9 cellular contexts compared by ENCODE assay signal in genomic region chr3:11154953-11155325, GRCh38. TPM values are rescaled to one million over a fixed set of nuclear protein-coding genes. Genes with fewer than 3 reads are reported as not detected.
A peak's percentile ranks its signal among the peaks of the same experiment; 100 is the strongest.
DNase-seq lines count a peak whose midpoint lies in the region; ATAC-seq and TF ChIP-seq lines count a peak whose summit lies in the region.
"Had no signal": no experiment of that assay in that cellular context is flagged by ENCODE, and none has a peak within 500 bp of the region (broad histone marks: within the 10 kb centered on the region; RNA-seq: fewer than 3 reads in every experiment).

No MANE protein-coding gene starts in this region.

- H3K36me3 Mint-ChIP-seq in HFFc6 (ENCODE audit: low read depth), result no peaks in the 10 kb centered on the region

- H3K4me1 ChIP-seq in adipocyte (ENCODE audit: control insufficient read depth, insufficient read depth, low read length) (peaks cover 26% of the 10 kb centered on the region), iPS-20b (ENCODE audit: insufficient read depth, low read length) (no peaks in the 10 kb centered on the region), spleen (peaks cover 0 to 28% (median 16%) of the 10 kb centered on the region in 6 donors)

- H3K9me3 ChIP-seq in adipocyte (ENCODE audit: control insufficient read depth, low read length) (no peaks in the 10 kb centered on the region), iPS-20b (ENCODE audit: insufficient read depth, low read depth, low read length) (no peaks in the 10 kb centered on the region), spleen (no peaks in the 10 kb centered on the region)
- H3K9me3 ChIP-seq: adrenal gland had no signal

- H3K27me3 ChIP-seq in adipocyte (replicated peaks; ENCODE audit: control insufficient read depth, insufficient read depth, low read length) (no peaks in the 10 kb centered on the region), iPS-20b (ENCODE audit: insufficient read depth, low read length) (peaks cover 81% of the 10 kb centered on the region), spleen (replicated peaks in 1 of 7) (peaks cover 0 to 80% (median 26%) of the 10 kb centered on the region in 7 donors)

- no peak overlapping the region for H3K27ac ChIP-seq in iPS-20b (ENCODE audit: low read length)
- no peak overlapping the region for H3K27ac ChIP-seq in spleen

- 8 to 11% (median 8%) methylated on average over 9 to 10 of the region's 10 CpGs for WGBS in spleen, 5 donors

- no peak for TF ChIP-seq POLR2A in spleen (IDR thresholded peaks at IDR 0.05)

- no peaks in the 10 kb centered on the region for H3K9me3 Mint-ChIP-seq in HFFc6

- DNase-seq in HFFc6 (peak; percentile 12), adipocyte (ENCODE audit: low read depth) (peak; percentile 43), spleen (peak; percentile 32), hippocampal formation (lab: John Stamatoyannopoulos, UW) (no peak), putamen (ENCODE audit: low spot score) (no peak)
- DNase-seq: NCI-H1417 treated with DMSO at 0.1 percent for 48 hours had no signal

- peaks cover 50% of the 10 kb centered on the region for H3K4me1 Mint-ChIP-seq in HFFc6 (ENCODE audit: low read depth)

- H3K9ac ChIP-seq in adipocyte (ENCODE audit: low read length) (peak overlapping the region; percentile 63), iPS-20b (ENCODE audit: low read depth, low read length) (no peak overlapping the region)

- H3K4me3 Mint-ChIP-seq in HFFc6, result peak overlapping the region; percentile 88

- H3K27me3 Mint-ChIP-seq in HFFc6 (ENCODE audit: insufficient read depth), result peaks cover 2% of the 10 kb centered on the region; the same call in 1 of the 2 replicates

- H3K36me3 ChIP-seq in adipocyte (ENCODE audit: control insufficient read depth, insufficient read depth, low read length, severe bottlenecking), result no peaks in the 10 kb centered on the region
- no peaks in the 10 kb centered on the region for H3K36me3 ChIP-seq in iPS-20b (ENCODE audit: insufficient read depth, low read depth, low read length)
- H3K36me3 ChIP-seq in spleen, result no peaks in the 10 kb centered on the region
- H3K36me3 ChIP-seq: adrenal gland had no signal

- TF ChIP-seq CTCF in HFFc6 (IDR thresholded peaks at IDR 0.05), result no peak
- TF ChIP-seq CTCF in spleen (IDR thresholded peaks at IDR 0.05 in 8 of 11, conservative IDR thresholded peaks at IDR 0.05 in 3 of 11), result no peak

- ATAC-seq in HG03175 (IDR thresholded peaks at IDR 0.05; ENCODE audit: unreplicated experiment), result no peak

- H3K27ac Mint-ChIP-seq in HFFc6, result peak overlapping the region; percentile 67

- intact Hi-C loops in spleen (cut with DNase I; ENCODE audit: low total_unique reads), result no loop called here

- peak overlapping the region; percentile 80 for H3K4me3 ChIP-seq in adipocyte (ENCODE audit: low read length)
- peak overlapping the region; percentile 63 for H3K4me3 ChIP-seq in iPS-20b (ENCODE audit: low read length)
- peak overlapping the region in 7 of 8 donors; percentile 26 to 69 (median 38) for H3K4me3 ChIP-seq in spleen

RNA-seq across cellular contexts. Expression of gene HRH1, which starts 0.6 kb away (rescaled TPM):
- total RNA-seq in HFFc6 (2021; fragmentation: NEBNext Ultra II Directional; extraction: Animal tissue kit (Norgen Biotek cat#: 25700)), result 1 to 10 TPM; 4.9 to 8.4 (median 6.4) TPM
- 1 to 10 TPM in 6 of 7 donors, under 1 TPM in 1; 0.92 to 4.4 (median 2.4) TPM for total RNA-seq in spleen
- under 1 TPM; 0.15 to 0.42 (median 0.29) TPM for polyA plus RNA-seq in spleen

Comparison
In these comparisons a context has a peak if more than half of its experiments do, and no peak if none do; other contexts are left out.
1. DNase-seq: peak in HFFc6 (single experiment), adipocyte (single experiment) and spleen (single experiment); none in hippocampal formation (0 of 2) and putamen (single experiment).
2. Peak in every context shown above with its lines, with median percentiles within 50 percentile points of each other: H3K4me3 ChIP-seq.